Comparison of ENCODE assay signal across 1 cellular context in the genomic region with DNA sequence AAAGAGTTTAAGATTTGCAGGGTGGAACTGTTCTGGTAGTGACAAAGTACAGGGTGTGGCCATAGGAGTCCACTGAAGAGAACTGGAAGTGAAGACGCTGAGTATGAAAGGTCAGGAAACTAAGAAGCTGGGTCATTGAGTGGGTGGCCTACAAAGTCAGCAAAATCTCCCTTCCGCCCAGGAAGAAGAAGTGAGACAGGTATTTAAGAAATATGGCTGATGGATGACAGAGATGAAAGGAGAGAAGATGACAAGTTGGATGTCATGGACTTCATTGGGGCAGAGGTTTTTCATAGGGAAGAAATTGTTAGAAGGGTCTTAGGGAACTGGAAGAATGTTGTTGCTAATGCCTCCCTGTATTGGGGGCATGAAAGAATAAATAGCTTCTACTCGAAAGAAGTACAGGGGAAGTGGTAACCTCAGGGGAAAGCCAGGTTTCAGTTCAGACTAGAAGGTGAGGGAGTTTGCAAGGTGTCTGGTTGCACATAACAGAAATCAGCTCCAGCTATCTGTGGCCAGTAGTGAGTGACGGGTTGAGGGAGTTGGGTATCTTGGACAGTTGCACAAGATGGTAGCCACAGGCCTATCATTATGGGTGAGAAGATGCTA.
TF ChIP-seq lines count a peak whose summit lies in the region.

No MANE protein-coding gene starts in this region.

TF ChIP-seq in HepG2, 621 proteins besides CTCF, POLR2A, EP300 and RAD21 (continued from another document):
- TF ChIP-seq, protein P1, sequence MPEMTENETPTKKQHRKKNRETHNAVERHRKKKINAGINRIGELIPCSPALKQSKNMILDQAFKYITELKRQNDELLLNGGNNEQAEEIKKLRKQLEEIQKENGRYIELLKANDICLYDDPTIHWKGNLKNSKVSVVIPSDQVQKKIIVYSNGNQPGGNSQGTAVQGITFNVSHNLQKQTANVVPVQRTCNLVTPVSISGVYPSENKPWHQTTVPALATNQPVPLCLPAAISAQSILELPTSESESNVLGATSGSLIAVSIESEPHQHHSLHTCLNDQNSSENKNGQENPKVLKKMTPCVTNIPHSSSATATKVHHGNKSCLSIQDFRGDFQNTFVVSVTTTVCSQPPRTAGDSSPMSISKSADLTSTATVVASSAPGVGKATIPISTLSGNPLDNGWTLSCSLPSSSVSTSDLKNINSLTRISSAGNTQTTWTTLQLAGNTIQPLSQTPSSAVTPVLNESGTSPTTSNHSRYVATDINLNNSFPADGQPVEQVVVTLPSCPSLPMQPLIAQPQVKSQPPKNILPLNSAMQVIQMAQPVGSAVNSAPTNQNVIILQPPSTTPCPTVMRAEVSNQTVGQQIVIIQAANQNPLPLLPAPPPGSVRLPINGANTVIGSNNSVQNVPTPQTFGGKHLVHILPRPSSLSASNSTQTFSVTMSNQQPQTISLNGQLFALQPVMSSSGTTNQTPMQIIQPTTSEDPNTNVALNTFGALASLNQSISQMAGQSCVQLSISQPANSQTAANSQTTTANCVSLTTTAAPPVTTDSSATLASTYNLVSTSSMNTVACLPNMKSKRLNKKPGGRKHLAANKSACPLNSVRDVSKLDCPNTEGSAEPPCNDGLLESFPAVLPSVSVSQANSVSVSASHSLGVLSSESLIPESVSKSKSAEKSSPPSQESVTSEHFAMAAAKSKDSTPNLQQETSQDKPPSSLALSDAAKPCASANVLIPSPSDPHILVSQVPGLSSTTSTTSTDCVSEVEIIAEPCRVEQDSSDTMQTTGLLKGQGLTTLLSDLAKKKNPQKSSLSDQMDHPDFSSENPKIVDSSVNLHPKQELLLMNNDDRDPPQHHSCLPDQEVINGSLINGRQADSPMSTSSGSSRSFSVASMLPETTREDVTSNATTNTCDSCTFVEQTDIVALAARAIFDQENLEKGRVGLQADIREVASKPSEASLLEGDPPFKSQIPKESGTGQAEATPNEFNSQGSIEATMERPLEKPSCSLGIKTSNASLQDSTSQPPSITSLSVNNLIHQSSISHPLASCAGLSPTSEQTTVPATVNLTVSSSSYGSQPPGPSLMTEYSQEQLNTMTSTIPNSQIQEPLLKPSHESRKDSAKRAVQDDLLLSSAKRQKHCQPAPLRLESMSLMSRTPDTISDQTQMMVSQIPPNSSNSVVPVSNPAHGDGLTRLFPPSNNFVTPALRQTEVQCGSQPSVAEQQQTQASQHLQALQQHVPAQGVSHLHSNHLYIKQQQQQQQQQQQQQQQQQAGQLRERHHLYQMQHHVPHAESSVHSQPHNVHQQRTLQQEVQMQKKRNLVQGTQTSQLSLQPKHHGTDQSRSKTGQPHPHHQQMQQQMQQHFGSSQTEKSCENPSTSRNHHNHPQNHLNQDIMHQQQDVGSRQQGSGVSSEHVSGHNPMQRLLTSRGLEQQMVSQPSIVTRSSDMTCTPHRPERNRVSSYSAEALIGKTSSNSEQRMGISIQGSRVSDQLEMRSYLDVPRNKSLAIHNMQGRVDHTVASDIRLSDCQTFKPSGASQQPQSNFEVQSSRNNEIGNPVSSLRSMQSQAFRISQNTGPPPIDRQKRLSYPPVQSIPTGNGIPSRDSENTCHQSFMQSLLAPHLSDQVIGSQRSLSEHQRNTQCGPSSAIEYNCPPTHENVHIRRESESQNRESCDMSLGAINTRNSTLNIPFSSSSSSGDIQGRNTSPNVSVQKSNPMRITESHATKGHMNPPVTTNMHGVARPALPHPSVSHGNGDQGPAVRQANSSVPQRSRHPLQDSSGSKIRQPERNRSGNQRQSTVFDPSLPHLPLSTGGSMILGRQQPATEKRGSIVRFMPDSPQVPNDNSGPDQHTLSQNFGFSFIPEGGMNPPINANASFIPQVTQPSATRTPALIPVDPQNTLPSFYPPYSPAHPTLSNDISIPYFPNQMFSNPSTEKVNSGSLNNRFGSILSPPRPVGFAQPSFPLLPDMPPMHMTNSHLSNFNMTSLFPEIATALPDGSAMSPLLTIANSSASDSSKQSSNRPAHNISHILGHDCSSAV (CRISPR knock-in tag; IDR thresholded peaks at IDR 0.05; ENCODE audit: borderline replicate concordance), result no peak
- no peak for TF ChIP-seq ZNF3 (CRISPR knock-in tag; IDR thresholded peaks at IDR 0.05)
- TF ChIP-seq KAT8 (CRISPR knock-in tag; IDR thresholded peaks at IDR 0.05), result no peak
- TF ChIP-seq U2AF2 (IDR thresholded peaks at IDR 0.05; ENCODE audit: low read depth, low read length), result no peak
- TF ChIP-seq, protein P2, sequence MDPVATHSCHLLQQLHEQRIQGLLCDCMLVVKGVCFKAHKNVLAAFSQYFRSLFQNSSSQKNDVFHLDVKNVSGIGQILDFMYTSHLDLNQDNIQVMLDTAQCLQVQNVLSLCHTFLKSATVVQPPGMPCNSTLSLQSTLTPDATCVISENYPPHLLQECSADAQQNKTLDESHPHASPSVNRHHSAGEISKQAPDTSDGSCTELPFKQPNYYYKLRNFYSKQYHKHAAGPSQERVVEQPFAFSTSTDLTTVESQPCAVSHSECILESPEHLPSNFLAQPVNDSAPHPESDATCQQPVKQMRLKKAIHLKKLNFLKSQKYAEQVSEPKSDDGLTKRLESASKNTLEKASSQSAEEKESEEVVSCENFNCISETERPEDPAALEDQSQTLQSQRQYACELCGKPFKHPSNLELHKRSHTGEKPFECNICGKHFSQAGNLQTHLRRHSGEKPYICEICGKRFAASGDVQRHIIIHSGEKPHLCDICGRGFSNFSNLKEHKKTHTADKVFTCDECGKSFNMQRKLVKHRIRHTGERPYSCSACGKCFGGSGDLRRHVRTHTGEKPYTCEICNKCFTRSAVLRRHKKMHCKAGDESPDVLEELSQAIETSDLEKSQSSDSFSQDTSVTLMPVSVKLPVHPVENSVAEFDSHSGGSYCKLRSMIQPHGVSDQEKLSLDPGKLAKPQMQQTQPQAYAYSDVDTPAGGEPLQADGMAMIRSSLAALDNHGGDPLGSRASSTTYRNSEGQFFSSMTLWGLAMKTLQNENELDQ (CRISPR knock-in tag; IDR thresholded peaks at IDR 0.05; ENCODE audit: borderline replicate concordance), result no peak
- no peak for TF ChIP-seq ZFP41 (CRISPR knock-in tag; IDR thresholded peaks at IDR 0.05; ENCODE audit: borderline replicate concordance)
